ENCODE assay signal across 26 cellular contexts in genomic region chr15:101322849-101323477, GRCh38.
"Had no signal": no experiment of that assay in that cellular context is flagged by ENCODE, and none has a peak within 500 bp of the region (broad histone marks: within the 10 kb centered on the region; RNA-seq: fewer than 3 reads in every experiment).

No MANE protein-coding gene starts in this region.

- H3K9me3 ChIP-seq: esophagus muscularis mucosa, heart right ventricle, neutrophil, ovary, right lobe of liver, testis, transverse colon had no signal

- H3K27ac Mint-ChIP-seq: activated naive CD4-positive, alpha-beta T cell treated with anti-CD3 and anti-CD28 coated beads, Interleukin-2, amount 50 U/mL, for 24 hours; activated T-helper 2 cell treated with anti-CD3 and anti-CD28 coated beads, Interferon-gamma antibody, Interleukin-2, Interleukin-4, amounts not matched to agents 10 μg/mL and 5 μg/mL and 100 μg/mL, durations not matched to agents 14 hours and 24 hours and 36 hours; dendritic cell treated with granulocyte-macrophage colony-stimulating factor and Interleukin-4, amounts not matched to agents 40 ng/mL and 50 ng/mL, for 4 days; nephron; progenitor cell of endocrine pancreas; stimulated activated effector memory CD8-positive, alpha-beta T cell treated with anti-CD3 and anti-CD28 coated beads, Interleukin-12 subunit alpha, Interleukin-12 subunit beta, amount 100 ng/mL, for 72 hours; T-helper 2 cell treated with Interferon-gamma antibody and Interleukin-4, amounts not matched to agents 5 μg/mL and 100 μg/mL, for 36 hours had no signal

- H3K27ac ChIP-seq: esophagus muscularis mucosa, heart right ventricle, neutrophil, ovary, right lobe of liver, skin epidermis, testis, transverse colon had no signal

- DNase-seq: activated CD4-positive, alpha-beta T cell treated with anti-CD3 and anti-CD28 coated beads for 4 hours; activated CD4-positive, CD25-positive, alpha-beta regulatory T cell; activated CD8-positive, alpha-beta memory T cell treated with anti-CD3 and anti-CD28 coated beads, Interleukin-2, amount 50 U/mL, for 48 hours; activated T-cell treated with anti-CD3 and anti-CD28 coated beads, Interleukin-2, amount 50 U/mL, for 48 hours; anterior cingulate cortex; foreskin melanocyte; heart right ventricle; left ventricle myocardium superior; mammary epithelial cell; ovary; right lobe of liver; stimulated activated CD4-positive, alpha-beta T cell treated with anti-CD3 and anti-CD28 coated beads, Interleukin-4, amount 100 ng/mL, for 24 hours; T-helper 1 cell; testis; transverse colon had no signal

- H3K36me3 Mint-ChIP-seq: activated naive CD4-positive, alpha-beta T cell treated with anti-CD3 and anti-CD28 coated beads, Interleukin-2, amount 50 U/mL, for 24 hours; stimulated activated effector memory CD8-positive, alpha-beta T cell treated with anti-CD3 and anti-CD28 coated beads, Interleukin-12 subunit alpha, Interleukin-12 subunit beta, amount 100 ng/mL, for 72 hours had no signal

- H3K4me1 ChIP-seq: esophagus muscularis mucosa, testis had no signal

- H3K9me3 Mint-ChIP-seq: activated naive CD4-positive, alpha-beta T cell treated with anti-CD3 and anti-CD28 coated beads, Interleukin-2, amount 50 U/mL, for 24 hours; activated T-helper 2 cell treated with anti-CD3 and anti-CD28 coated beads, Interferon-gamma antibody, Interleukin-2, Interleukin-4, amounts not matched to agents 10 μg/mL and 5 μg/mL and 100 μg/mL, durations not matched to agents 14 hours and 24 hours and 36 hours; central memory CD8-positive, alpha-beta T cell; dendritic cell treated with granulocyte-macrophage colony-stimulating factor and Interleukin-4, amounts not matched to agents 40 ng/mL and 50 ng/mL, for 4 days; nephron; T-helper 2 cell treated with Interferon-gamma antibody and Interleukin-4, amounts not matched to agents 5 μg/mL and 100 μg/mL, for 36 hours had no signal

- H3K4me3 ChIP-seq: esophagus muscularis mucosa, heart right ventricle, ovary, right lobe of liver, skin epidermis, testis, transverse colon had no signal

- ATAC-seq: heart right ventricle; left ventricle myocardium superior; right lobe of liver; stimulated activated effector memory CD8-positive, alpha-beta T cell treated with anti-CD3 and anti-CD28 coated beads, Interleukin-12 subunit alpha, Interleukin-12 subunit beta, amount 100 ng/mL, for 72 hours had no signal

- H3K36me3 ChIP-seq: neutrophil, ovary, transverse colon had no signal

- H3K27me3 ChIP-seq: ovary, right lobe of liver, testis, transverse colon had no signal

- H3K4me3 Mint-ChIP-seq: activated naive CD4-positive, alpha-beta T cell treated with anti-CD3 and anti-CD28 coated beads, Interleukin-2, amount 50 U/mL, for 24 hours; dendritic cell treated with granulocyte-macrophage colony-stimulating factor and Interleukin-4, amounts not matched to agents 40 ng/mL and 50 ng/mL, for 4 days; nephron; stimulated activated effector memory CD8-positive, alpha-beta T cell treated with anti-CD3 and anti-CD28 coated beads, Interleukin-12 subunit alpha, Interleukin-12 subunit beta, amount 100 ng/mL, for 72 hours; T-helper 2 cell treated with Interferon-gamma antibody and Interleukin-4, amounts not matched to agents 5 μg/mL and 100 μg/mL, for 36 hours had no signal
